In genomic region chr6:72421387-72421786, GRCh38 we compare ENCODE assay signal across 31 cellular contexts.
"Had no signal": no experiment of that assay in that cellular context is flagged by ENCODE, and none has a peak within 500 bp of the region (broad histone marks: within the 10 kb centered on the region; RNA-seq: fewer than 3 reads in every experiment).

No MANE protein-coding gene starts in this region.

- H3K9me3 Mint-ChIP-seq: activated naive CD4-positive, alpha-beta T cell treated with anti-CD3 and anti-CD28 coated beads for 36 hours; activated naive CD8-positive, alpha-beta T cell treated with anti-CD3 and anti-CD28 coated beads for 36 hours; activated T-helper 1 cell treated with anti-CD3 and anti-CD28 coated beads, Interleukin-12 subunit alpha, Interleukin-12 subunit beta, Interleukin-2, Interleukin-4 antibody, amounts not matched to agents 30 ng/mL and 10 ng/mL and 1 ng/mL, durations not matched to agents 14 hours and 24 hours and 36 hours; natural killer cell treated with Interleukin-12 subunit alpha and Interleukin-12 subunit beta and Interleukin-15 and Interleukin-18, amount 100 ng/mL, for 72 hours had no signal

- H3K36me3 ChIP-seq: adrenal gland, cardiac muscle cell, colonic mucosa, left ventricle myocardium inferior, neutrophil, ovary, right lobe of liver, tibial nerve had no signal

- ATAC-seq: activated CD4-positive, CD25-positive, alpha-beta regulatory T cell treated with anti-CD3 and anti-CD28 coated beads, Interleukin-2, amount 50 U/mL, for 24 hours; body of pancreas; mucosa of descending colon; natural killer cell treated with Interleukin-12 subunit alpha and Interleukin-12 subunit beta and Interleukin-15 and Interleukin-18, amount 100 ng/mL, for 72 hours; right lobe of liver had no signal

- H3K4me3 Mint-ChIP-seq: activated naive CD4-positive, alpha-beta T cell treated with anti-CD3 and anti-CD28 coated beads for 36 hours; activated naive CD8-positive, alpha-beta T cell treated with anti-CD3 and anti-CD28 coated beads for 36 hours; activated T-helper 1 cell treated with anti-CD3 and anti-CD28 coated beads, Interleukin-12 subunit alpha, Interleukin-12 subunit beta, Interleukin-2, Interleukin-4 antibody, amounts not matched to agents 30 ng/mL and 10 ng/mL and 1 ng/mL, durations not matched to agents 14 hours and 24 hours and 36 hours; natural killer cell treated with Interleukin-12 subunit alpha and Interleukin-12 subunit beta and Interleukin-15 and Interleukin-18, amount 100 ng/mL, for 72 hours had no signal

- H3K27me3 Mint-ChIP-seq: progenitor cell of endocrine pancreas had no signal

- H3K36me3 Mint-ChIP-seq: activated naive CD8-positive, alpha-beta T cell treated with anti-CD3 and anti-CD28 coated beads for 36 hours; natural killer cell treated with Interleukin-12 subunit alpha and Interleukin-12 subunit beta and Interleukin-15 and Interleukin-18, amount 100 ng/mL, for 72 hours had no signal

- H3K4me3 ChIP-seq: adrenal gland, body of pancreas, cardiac muscle cell, colonic mucosa, left ventricle myocardium inferior, lung, mucosa of descending colon, ovary, right lobe of liver, tibial nerve had no signal

- H3K4me1 ChIP-seq: adrenal gland, body of pancreas, colonic mucosa, left ventricle myocardium inferior, right lobe of liver, tibial nerve had no signal

- H3K27me3 ChIP-seq: adrenal gland, body of pancreas, cardiac muscle cell, colonic mucosa, ovary, right lobe of liver, tibial nerve had no signal

- H3K27ac Mint-ChIP-seq: activated naive CD4-positive, alpha-beta T cell treated with anti-CD3 and anti-CD28 coated beads for 36 hours; activated naive CD8-positive, alpha-beta T cell treated with anti-CD3 and anti-CD28 coated beads for 36 hours; activated T-helper 1 cell treated with anti-CD3 and anti-CD28 coated beads, Interleukin-12 subunit alpha, Interleukin-12 subunit beta, Interleukin-2, Interleukin-4 antibody, amounts not matched to agents 30 ng/mL and 10 ng/mL and 1 ng/mL, durations not matched to agents 14 hours and 24 hours and 36 hours; natural killer cell treated with Interleukin-12 subunit alpha and Interleukin-12 subunit beta and Interleukin-15 and Interleukin-18, amount 100 ng/mL, for 72 hours; progenitor cell of endocrine pancreas had no signal

- H3K9me3 ChIP-seq: adrenal gland, body of pancreas, colonic mucosa, left ventricle myocardium inferior, mucosa of descending colon, neutrophil, ovary, right lobe of liver, tibial nerve had no signal

- DNase-seq: activated CD4-positive, alpha-beta T cell treated with anti-CD3 and anti-CD28 coated beads for 48 hours; activated CD4-positive, alpha-beta T cell treated with anti-CD3 and anti-CD28 coated beads, Interleukin-2, amount 50 U/mL, for 48 hours; activated CD8-positive, alpha-beta memory T cell treated with anti-CD3 and anti-CD28 coated beads for 24 hours; activated CD8-positive, alpha-beta memory T cell treated with anti-CD3 and anti-CD28 coated beads, Interleukin-2, amount 50 U/mL, for 4 hours; activated effector memory CD4-positive, alpha-beta T cell treated with anti-CD3 and anti-CD28 coated beads, Interleukin-2, amount 50 U/mL, for 16 hours; activated naive CD4-positive, alpha-beta T cell treated with anti-CD3 and anti-CD28 coated beads for 36 hours; activated naive CD8-positive, alpha-beta T cell treated with anti-CD3 and anti-CD28 coated beads for 36 hours; activated T-cell treated with anti-CD3 and anti-CD28 coated beads, Interleukin-2, amount 50 U/mL, for 1 hour; adrenal gland; aorta; body of pancreas; cerebellar nuclear complex; colonic mucosa; effector memory CD4-positive, alpha-beta T cell; islet precursor cell; left ventricle myocardium inferior; mesendoderm; mucosa of descending colon; ovary; right lobe of liver; stimulated activated CD4-positive, alpha-beta T cell treated with anti-CD3 and anti-CD28 coated beads, Interleukin-2, amount 100 ng/mL, for 48 hours; stimulated activated naive CD4-positive, alpha-beta T cell treated with Interleukin-2 at 50 U/mL for 16 hours had no signal

- H3K4me1 Mint-ChIP-seq: activated naive CD8-positive, alpha-beta T cell treated with anti-CD3 and anti-CD28 coated beads for 36 hours had no signal

- H3K27ac ChIP-seq: adrenal gland, body of pancreas, cardiac muscle cell, colonic mucosa, left ventricle myocardium inferior, neutrophil, ovary, right lobe of liver, tibial nerve, VCaP had no signal
